4 cellular contexts compared by ENCODE assay signal in the genomic region with DNA sequence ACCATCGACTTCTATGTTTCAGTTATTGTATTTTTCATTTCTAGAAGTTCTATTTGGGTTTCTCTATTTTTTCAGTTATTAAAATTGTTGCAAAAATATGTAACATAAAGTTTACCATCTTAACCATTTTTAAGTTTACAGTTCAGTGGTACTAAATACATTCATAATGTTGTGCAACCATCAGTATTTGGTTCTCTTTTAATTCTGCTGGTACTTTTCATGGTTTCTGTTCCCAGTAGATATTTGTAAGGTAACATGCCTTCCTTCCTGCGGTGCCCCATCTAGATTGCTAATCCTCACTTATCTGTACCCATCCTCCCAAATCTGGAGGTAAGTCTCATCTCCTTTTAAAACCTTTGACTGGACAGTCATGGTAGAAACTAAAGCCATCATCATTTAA.
TF ChIP-seq lines count a peak whose summit lies in the region.

No MANE protein-coding gene starts in this region.

TF ChIP-seq in A549, 52 proteins besides CTCF, POLR2A, EP300 and RAD21:
- TF ChIP-seq, protein P1, sequence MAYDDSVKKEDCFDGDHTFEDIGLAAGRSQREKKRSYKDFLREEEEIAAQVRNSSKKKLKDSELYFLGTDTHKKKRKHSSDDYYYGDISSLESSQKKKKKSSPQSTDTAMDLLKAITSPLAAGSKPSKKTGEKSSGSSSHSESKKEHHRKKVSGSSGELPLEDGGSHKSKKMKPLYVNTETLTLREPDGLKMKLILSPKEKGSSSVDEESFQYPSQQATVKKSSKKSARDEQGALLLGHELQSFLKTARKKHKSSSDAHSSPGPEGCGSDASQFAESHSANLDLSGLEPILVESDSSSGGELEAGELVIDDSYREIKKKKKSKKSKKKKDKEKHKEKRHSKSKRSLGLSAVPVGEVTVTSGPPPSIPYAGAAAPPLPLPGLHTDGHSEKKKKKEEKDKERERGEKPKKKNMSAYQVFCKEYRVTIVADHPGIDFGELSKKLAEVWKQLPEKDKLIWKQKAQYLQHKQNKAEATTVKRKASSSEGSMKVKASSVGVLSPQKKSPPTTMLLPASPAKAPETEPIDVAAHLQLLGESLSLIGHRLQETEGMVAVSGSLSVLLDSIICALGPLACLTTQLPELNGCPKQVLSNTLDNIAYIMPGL (CRISPR knock-in tag; IDR thresholded peaks at IDR 0.05; ENCODE audit: borderline replicate concordance) = no peak
- TF ChIP-seq, protein P2, sequence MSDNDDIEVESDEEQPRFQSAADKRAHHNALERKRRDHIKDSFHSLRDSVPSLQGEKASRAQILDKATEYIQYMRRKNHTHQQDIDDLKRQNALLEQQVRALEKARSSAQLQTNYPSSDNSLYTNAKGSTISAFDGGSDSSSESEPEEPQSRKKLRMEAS (IDR thresholded peaks at IDR 0.05) = no peak
- TF ChIP-seq HEYL (CRISPR knock-in tag; IDR thresholded peaks at IDR 0.05) (no peak), ZC3H11A (IDR thresholded peaks at IDR 0.05) (no peak), NFE2L2 (conservative IDR thresholded peaks at IDR 0.05; ENCODE audit: low read length) (no peak), HOXB5 (CRISPR knock-in tag; IDR thresholded peaks at IDR 0.05) (no peak), CEBPB (IDR thresholded peaks at IDR 0.05) (no peak), SMC3 (IDR thresholded peaks at IDR 0.05) (no peak), ZFP36 (IDR thresholded peaks at IDR 0.05; ENCODE audit: borderline replicate concordance, partially characterized antibody) (no peak), RCOR1 (IDR thresholded peaks at IDR 0.05; ENCODE audit: low read depth, low read length) (no peak), KDM5A (IDR thresholded peaks at IDR 0.05) (no peak), NR3C1 (IDR thresholded peaks at IDR 0.05) (no peak), RARB (CRISPR knock-in tag; IDR thresholded peaks at IDR 0.05) (no peak)
- TF ChIP-seq, protein P3, sequence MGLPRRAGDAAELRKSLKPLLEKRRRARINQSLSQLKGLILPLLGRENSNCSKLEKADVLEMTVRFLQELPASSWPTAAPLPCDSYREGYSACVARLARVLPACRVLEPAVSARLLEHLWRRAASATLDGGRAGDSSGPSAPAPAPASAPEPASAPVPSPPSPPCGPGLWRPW (IDR thresholded peaks at IDR 0.05) = no peak
- TF ChIP-seq, protein P4, sequence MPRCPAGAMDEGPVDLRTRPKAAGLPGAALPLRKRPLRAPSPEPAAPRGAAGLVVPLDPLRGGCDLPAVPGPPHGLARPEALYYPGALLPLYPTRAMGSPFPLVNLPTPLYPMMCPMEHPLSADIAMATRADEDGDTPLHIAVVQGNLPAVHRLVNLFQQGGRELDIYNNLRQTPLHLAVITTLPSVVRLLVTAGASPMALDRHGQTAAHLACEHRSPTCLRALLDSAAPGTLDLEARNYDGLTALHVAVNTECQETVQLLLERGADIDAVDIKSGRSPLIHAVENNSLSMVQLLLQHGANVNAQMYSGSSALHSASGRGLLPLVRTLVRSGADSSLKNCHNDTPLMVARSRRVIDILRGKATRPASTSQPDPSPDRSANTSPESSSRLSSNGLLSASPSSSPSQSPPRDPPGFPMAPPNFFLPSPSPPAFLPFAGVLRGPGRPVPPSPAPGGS (IDR thresholded peaks at IDR 0.05) = no peak

TF ChIP-seq in HEK293, 187 proteins besides CTCF, POLR2A, EP300 and RAD21:
- TF ChIP-seq GLI4 (tag by site-specific recombination; IDR thresholded peaks at IDR 0.05) (no peak), SETDB1 (IDR thresholded peaks at IDR 0.05; ENCODE audit: insufficient read length, low read length) (peak; percentile 1)

TF ChIP-seq in SK-N-SH, 30 proteins besides CTCF, POLR2A, EP300 and RAD21:
- TF ChIP-seq SMC3 (IDR thresholded peaks at IDR 0.05; ENCODE audit: low read depth, low read length) = no peak
- TF ChIP-seq, protein P2 (IDR thresholded peaks at IDR 0.05; ENCODE audit: low read depth) = no peak
- TF ChIP-seq RXRA (IDR thresholded peaks at IDR 0.05; ENCODE audit: borderline replicate concordance, low read depth) = no peak
- TF ChIP-seq RCOR1 (IDR thresholded peaks at IDR 0.05; ENCODE audit: low read length) = no peak
- TF ChIP-seq, protein P5, sequence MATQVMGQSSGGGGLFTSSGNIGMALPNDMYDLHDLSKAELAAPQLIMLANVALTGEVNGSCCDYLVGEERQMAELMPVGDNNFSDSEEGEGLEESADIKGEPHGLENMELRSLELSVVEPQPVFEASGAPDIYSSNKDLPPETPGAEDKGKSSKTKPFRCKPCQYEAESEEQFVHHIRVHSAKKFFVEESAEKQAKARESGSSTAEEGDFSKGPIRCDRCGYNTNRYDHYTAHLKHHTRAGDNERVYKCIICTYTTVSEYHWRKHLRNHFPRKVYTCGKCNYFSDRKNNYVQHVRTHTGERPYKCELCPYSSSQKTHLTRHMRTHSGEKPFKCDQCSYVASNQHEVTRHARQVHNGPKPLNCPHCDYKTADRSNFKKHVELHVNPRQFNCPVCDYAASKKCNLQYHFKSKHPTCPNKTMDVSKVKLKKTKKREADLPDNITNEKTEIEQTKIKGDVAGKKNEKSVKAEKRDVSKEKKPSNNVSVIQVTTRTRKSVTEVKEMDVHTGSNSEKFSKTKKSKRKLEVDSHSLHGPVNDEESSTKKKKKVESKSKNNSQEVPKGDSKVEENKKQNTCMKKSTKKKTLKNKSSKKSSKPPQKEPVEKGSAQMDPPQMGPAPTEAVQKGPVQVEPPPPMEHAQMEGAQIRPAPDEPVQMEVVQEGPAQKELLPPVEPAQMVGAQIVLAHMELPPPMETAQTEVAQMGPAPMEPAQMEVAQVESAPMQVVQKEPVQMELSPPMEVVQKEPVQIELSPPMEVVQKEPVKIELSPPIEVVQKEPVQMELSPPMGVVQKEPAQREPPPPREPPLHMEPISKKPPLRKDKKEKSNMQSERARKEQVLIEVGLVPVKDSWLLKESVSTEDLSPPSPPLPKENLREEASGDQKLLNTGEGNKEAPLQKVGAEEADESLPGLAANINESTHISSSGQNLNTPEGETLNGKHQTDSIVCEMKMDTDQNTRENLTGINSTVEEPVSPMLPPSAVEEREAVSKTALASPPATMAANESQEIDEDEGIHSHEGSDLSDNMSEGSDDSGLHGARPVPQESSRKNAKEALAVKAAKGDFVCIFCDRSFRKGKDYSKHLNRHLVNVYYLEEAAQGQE (IDR thresholded peaks at IDR 0.05; ENCODE audit: low read depth, low read length) = no peak
- no peak for TF ChIP-seq FOXM1 (IDR thresholded peaks at IDR 0.05; ENCODE audit: low read depth)
- TF ChIP-seq TCF12 (IDR thresholded peaks at IDR 0.05) = no peak
- no peak for TF ChIP-seq FOXJ3 (CRISPR knock-in tag; IDR thresholded peaks at IDR 0.05)
- TF ChIP-seq, protein P6, sequence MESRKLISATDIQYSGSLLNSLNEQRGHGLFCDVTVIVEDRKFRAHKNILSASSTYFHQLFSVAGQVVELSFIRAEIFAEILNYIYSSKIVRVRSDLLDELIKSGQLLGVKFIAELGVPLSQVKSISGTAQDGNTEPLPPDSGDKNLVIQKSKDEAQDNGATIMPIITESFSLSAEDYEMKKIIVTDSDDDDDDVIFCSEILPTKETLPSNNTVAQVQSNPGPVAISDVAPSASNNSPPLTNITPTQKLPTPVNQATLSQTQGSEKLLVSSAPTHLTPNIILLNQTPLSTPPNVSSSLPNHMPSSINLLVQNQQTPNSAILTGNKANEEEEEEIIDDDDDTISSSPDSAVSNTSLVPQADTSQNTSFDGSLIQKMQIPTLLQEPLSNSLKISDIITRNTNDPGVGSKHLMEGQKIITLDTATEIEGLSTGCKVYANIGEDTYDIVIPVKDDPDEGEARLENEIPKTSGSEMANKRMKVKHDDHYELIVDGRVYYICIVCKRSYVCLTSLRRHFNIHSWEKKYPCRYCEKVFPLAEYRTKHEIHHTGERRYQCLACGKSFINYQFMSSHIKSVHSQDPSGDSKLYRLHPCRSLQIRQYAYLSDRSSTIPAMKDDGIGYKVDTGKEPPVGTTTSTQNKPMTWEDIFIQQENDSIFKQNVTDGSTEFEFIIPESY (IDR thresholded peaks at IDR 0.05; ENCODE audit: borderline replicate concordance, low read depth) = no peak
- no peak for TF ChIP-seq NRF1 (IDR thresholded peaks at IDR 0.05; ENCODE audit: low read depth, low read length)
TF ChIP-seq in SK-N-SH: peak in this region for 0.

TF ChIP-seq in GM23338, 12 proteins besides CTCF, POLR2A, EP300 and RAD21 (continues in another document):
- TF ChIP-seq NANOG (IDR thresholded peaks at IDR 0.05; ENCODE audit: borderline replicate concordance) = no peak
- TF ChIP-seq ZNF114 (CRISPR knock-in tag; IDR thresholded peaks at IDR 0.05) = no peak
- TF ChIP-seq, protein P7, sequence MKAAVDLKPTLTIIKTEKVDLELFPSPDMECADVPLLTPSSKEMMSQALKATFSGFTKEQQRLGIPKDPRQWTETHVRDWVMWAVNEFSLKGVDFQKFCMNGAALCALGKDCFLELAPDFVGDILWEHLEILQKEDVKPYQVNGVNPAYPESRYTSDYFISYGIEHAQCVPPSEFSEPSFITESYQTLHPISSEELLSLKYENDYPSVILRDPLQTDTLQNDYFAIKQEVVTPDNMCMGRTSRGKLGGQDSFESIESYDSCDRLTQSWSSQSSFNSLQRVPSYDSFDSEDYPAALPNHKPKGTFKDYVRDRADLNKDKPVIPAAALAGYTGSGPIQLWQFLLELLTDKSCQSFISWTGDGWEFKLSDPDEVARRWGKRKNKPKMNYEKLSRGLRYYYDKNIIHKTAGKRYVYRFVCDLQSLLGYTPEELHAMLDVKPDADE (IDR thresholded peaks at IDR 0.05) = no peak
- TF ChIP-seq, protein P5 (IDR thresholded peaks at IDR 0.05; ENCODE audit: unreplicated experiment) = no peak
- TF ChIP-seq STAT1 (IDR thresholded peaks at IDR 0.05; ENCODE audit: unreplicated experiment) = no peak
- no peak for TF ChIP-seq EZH2phosphoT487 (IDR thresholded peaks at IDR 0.05; ENCODE audit: unreplicated experiment)
- no peak for TF ChIP-seq EZH2 (IDR thresholded peaks at IDR 0.05; ENCODE audit: low read depth, unreplicated experiment)
- no peak for TF ChIP-seq JUNB (IDR thresholded peaks at IDR 0.05; ENCODE audit: unreplicated experiment)
- TF ChIP-seq ZNF331 (CRISPR knock-in tag; IDR thresholded peaks at IDR 0.05; ENCODE audit: low read depth) = no peak
- TF ChIP-seq CREB1 (CRISPR knock-in tag; IDR thresholded peaks at IDR 0.05; ENCODE audit: low read depth) = no peak
